In genomic region chr11:17770048-17770652, GRCh38 we compare ENCODE assay signal across 1 cellular context.
TF ChIP-seq lines count a peak whose summit lies in the region.

No MANE protein-coding gene starts in this region.

TF ChIP-seq in H1, 55 proteins besides CTCF, POLR2A, EP300 and RAD21:
- TF ChIP-seq KDM5A (IDR thresholded peaks at IDR 0.05; ENCODE audit: low read length) = no peak
